In genomic region chr17:44757918-44758413, GRCh38 we compare ENCODE assay signal across 16 cellular contexts. TPM values are rescaled to one million over a fixed set of nuclear protein-coding genes. Genes with fewer than 3 reads are reported as not detected.
DNase-seq lines count a peak whose midpoint lies in the region; ATAC-seq and TF ChIP-seq lines count a peak whose summit lies in the region.
"Had no signal": no experiment of that assay in that cellular context is flagged by ENCODE, and none has a peak within 500 bp of the region (broad histone marks: within the 10 kb centered on the region; RNA-seq: fewer than 3 reads in every experiment).

No MANE protein-coding gene starts in this region.

- peaks cover 0 to 41% (median 0%) of the 10 kb centered on the region in 11 experiments; a peak in 8 of 22 replicates for H4K20me1 ChIP-seq in BLaER1 treated with 17β-estradiol and CSF1 and Interleukin-3, amounts not matched to agents 10 nM and 100 nM
- H4K20me1 ChIP-seq in H9 (ENCODE audit: control insufficient read depth, insufficient read depth, insufficient read length) = no peaks in the 10 kb centered on the region

- H3K56ac ChIP-seq in H9 (ENCODE audit: insufficient read length, low read depth, low read length) = no peak overlapping the region

- peak overlapping the region; percentile 51 to 76 for H3K4me3 Mint-ChIP-seq in H9
- peak overlapping the region; percentile 66 to 72 for H3K4me3 Mint-ChIP-seq in effector memory CD8-positive, alpha-beta T cell
- H3K4me3 Mint-ChIP-seq in natural killer cell treated with Interleukin-12 subunit alpha and Interleukin-12 subunit beta and Interleukin-15 and Interleukin-18, amount 100 ng/mL, for 72 hours = peak overlapping the region; percentile 44

- peaks cover 33 to 43% (median 38%) of the 10 kb centered on the region in 11 experiments for H3K27me3 ChIP-seq in BLaER1 treated with 17β-estradiol and CSF1 and Interleukin-3, amounts not matched to agents 10 nM and 100 nM
- H3K27me3 ChIP-seq in H9 (ENCODE audit: insufficient read depth, low read length) = peaks cover 19% of the 10 kb centered on the region

- no peaks in the 10 kb centered on the region for H3K9me3 ChIP-seq in BLaER1 treated with 17β-estradiol and CSF1 and Interleukin-3, amounts not matched to agents 10 nM and 100 nM (replicated peaks in 1 of 11)
- H3K9me3 ChIP-seq in H9 (ENCODE audit: control insufficient read depth, low read depth, low read length) = no peaks in the 10 kb centered on the region
- H3K9me3 ChIP-seq: esophagus muscularis mucosa had no signal

- no peak overlapping the region for H2BK120ac ChIP-seq in H9 (ENCODE audit: low read depth, low read length, poor library complexity, severe bottlenecking)

- H3K27ac ChIP-seq in BLaER1 treated with 17β-estradiol and CSF1 and Interleukin-3, amounts not matched to agents 10 nM and 100 nM = no peak overlapping the region
- H3K27ac ChIP-seq in H9 (ENCODE audit: insufficient read length, low read depth, low read length) = no peak overlapping the region
- H3K27ac ChIP-seq: esophagus muscularis mucosa, PC-9 had no signal

- no peak overlapping the region for H3T11ph ChIP-seq in H9 (ENCODE audit: low read length)

- peaks cover 83% of the 10 kb centered on the region for H3K27me3 Mint-ChIP-seq in H9 (ENCODE audit: low read depth)
- peaks cover 29 to 57% of the 10 kb centered on the region in 2 donors for H3K27me3 Mint-ChIP-seq in effector memory CD8-positive, alpha-beta T cell
- peaks cover 5 to 14% of the 10 kb centered on the region in 2 donors for H3K27me3 Mint-ChIP-seq in natural killer cell treated with Interleukin-12 subunit alpha and Interleukin-12 subunit beta and Interleukin-15 and Interleukin-18, amount 100 ng/mL, for 72 hours

- no peak overlapping the region for H2AK5ac ChIP-seq in H9 (ENCODE audit: insufficient read length, low read length)

- H3K9me3 Mint-ChIP-seq in H9 = no peaks in the 10 kb centered on the region; a peak in 1 of 5 replicates
- H3K9me3 Mint-ChIP-seq in effector memory CD8-positive, alpha-beta T cell = no peaks in the 10 kb centered on the region
- H3K9me3 Mint-ChIP-seq in natural killer cell treated with Interleukin-12 subunit alpha and Interleukin-12 subunit beta and Interleukin-15 and Interleukin-18, amount 100 ng/mL, for 72 hours = no peaks in the 10 kb centered on the region

- no peak for ATAC-seq in effector memory CD8-positive, alpha-beta T cell (replicated peaks)
- no peak for ATAC-seq in natural killer cell treated with Interleukin-12 subunit alpha and Interleukin-12 subunit beta and Interleukin-15 and Interleukin-18, amount 100 ng/mL, for 72 hours
- no peak for ATAC-seq in HG02588 (IDR thresholded peaks at IDR 0.05; ENCODE audit: unreplicated experiment)
- ATAC-seq in HG02623 (IDR thresholded peaks at IDR 0.05; ENCODE audit: unreplicated experiment) = no peak

- peak overlapping the region in 2 of 10 experiments; percentile 35 to 45; a peak in 1 of 20 replicates for H3K4me3 ChIP-seq in BLaER1 treated with 17β-estradiol and CSF1 and Interleukin-3, amounts not matched to agents 10 nM and 100 nM
- H3K4me3 ChIP-seq: PC-9 had no signal

- no peak overlapping the region for H2BK5ac ChIP-seq in H9 (ENCODE audit: insufficient read length, low read length)

- H3K4ac ChIP-seq in H9 (ENCODE audit: low read depth, low read length) = no peak overlapping the region

- peaks cover 7% of the 10 kb centered on the region for H3K23me2 ChIP-seq in H9 (ENCODE audit: insufficient read length, low read depth, low read length, poor library complexity, severe bottlenecking)

- H4K8ac ChIP-seq in H9 (replicated peaks; ENCODE audit: insufficient read length, low read depth, low read length) = no peak overlapping the region

- no peak overlapping the region for H3K23ac ChIP-seq in H9 (ENCODE audit: insufficient read length, low read depth, low read length)

- no peak overlapping the region for H2AFZ ChIP-seq in H9 (ENCODE audit: low read length)
- H2AFZ ChIP-seq: PC-9 had no signal

- DNase-seq in H9 (no peak), hippocampal formation (lab: John Stamatoyannopoulos, UW) (no peak), C1 segment of cervical spinal cord (lab: John Stamatoyannopoulos, UW) (no peak)
- DNase-seq in effector memory CD8-positive, alpha-beta T cell = no peak
- no peak for DNase-seq in natural killer cell treated with Interleukin-12 subunit alpha and Interleukin-12 subunit beta and Interleukin-15 and Interleukin-18, amount 100 ng/mL, for 72 hours (ENCODE audit: low spot score)
- DNase-seq: activated naive CD4-positive, alpha-beta T cell treated with Interleukin-2 at 50 U/mL for 16 hours; KBM-7; mesendoderm; NCI-H1417 treated with DMSO at 0.1 percent for 48 hours; PC-9; stimulated activated CD4-positive, alpha-beta T cell treated with anti-CD3 and anti-CD28 coated beads, Interleukin-4, amount 100 ng/mL, for 4 hours; SW 1271 had no signal

- H3K4me1 Mint-ChIP-seq in H9 = peaks cover 2 to 10% of the 10 kb centered on the region in 2 experiments; a peak in 1 of 4 replicates
- peaks cover 0 to 3% of the 10 kb centered on the region in 2 donors for H3K4me1 Mint-ChIP-seq in effector memory CD8-positive, alpha-beta T cell (ENCODE audit: low read depth in 2 of 2)
- H3K4me1 Mint-ChIP-seq in natural killer cell treated with Interleukin-12 subunit alpha and Interleukin-12 subunit beta and Interleukin-15 and Interleukin-18, amount 100 ng/mL, for 72 hours (ENCODE audit: low read depth in 2 of 2) = peaks cover 0 to 3% of the 10 kb centered on the region in 2 donors

- no peak for TF ChIP-seq CTCF in H9 (conservative IDR thresholded peaks at IDR 0.05)

- no peaks in the 10 kb centered on the region for H3K79me2 ChIP-seq in H9 (ENCODE audit: insufficient read depth, low read length)

- no peaks in the 10 kb centered on the region for H3K79me1 ChIP-seq in H9 (ENCODE audit: insufficient read depth, low read depth, low read length, poor library complexity, severe bottlenecking)

- no peak overlapping the region for H3K9ac ChIP-seq in BLaER1 treated with 17β-estradiol and CSF1 and Interleukin-3, amounts not matched to agents 10 nM and 100 nM
- no peak overlapping the region for H3K9ac ChIP-seq in H9 (ENCODE audit: extremely low read depth, insufficient read length, low read length)

- H4K91ac ChIP-seq in H9 (ENCODE audit: insufficient read length, low read depth, low read length) = no peak overlapping the region

- H3K27ac Mint-ChIP-seq in H9 = no peak overlapping the region
- H3K27ac Mint-ChIP-seq in effector memory CD8-positive, alpha-beta T cell = no peak overlapping the region
- no peak overlapping the region for H3K27ac Mint-ChIP-seq in natural killer cell treated with Interleukin-12 subunit alpha and Interleukin-12 subunit beta and Interleukin-15 and Interleukin-18, amount 100 ng/mL, for 72 hours

- peaks cover 0 to 6% (median 0%) of the 10 kb centered on the region in 11 experiments; a peak in 2 of 22 replicates for H3K36me3 ChIP-seq in BLaER1 treated with 17β-estradiol and CSF1 and Interleukin-3, amounts not matched to agents 10 nM and 100 nM
- H3K36me3 ChIP-seq: esophagus muscularis mucosa had no signal

- H2BK15ac ChIP-seq in H9 (ENCODE audit: low read depth, low read length) = no peak overlapping the region

- WGBS in H9 (ENCODE audit: extremely low coverage, insufficient read length, low lambda C conversion rate) = no CpG with 5 or more reads among the region's 5 CpGs

- no peak overlapping the region for H2BK20ac ChIP-seq in H9 (ENCODE audit: low read depth, low read length, poor library complexity, severe bottlenecking)

- H3K14ac ChIP-seq in H9 (ENCODE audit: insufficient read depth, low read length) = no peak overlapping the region

- H4K5ac ChIP-seq in H9 (ENCODE audit: insufficient read length, low read depth, low read length) = no peak overlapping the region

- H3K4me2 ChIP-seq in BLaER1 treated with 17β-estradiol and CSF1 and Interleukin-3, amounts not matched to agents 10 nM and 100 nM = peak overlapping the region in 9 of 11 experiments; percentile 33 to 79 (median 62); a peak in 12 of 22 replicates
- peak overlapping the region; percentile 33 for H3K4me2 ChIP-seq in H9 (ENCODE audit: insufficient read depth, insufficient read length, low read length)
- H3K4me2 ChIP-seq: PC-9 had no signal

- peaks cover 5 to 22% (median 10%) of the 10 kb centered on the region in 10 experiments; a peak in 17 of 20 replicates for H3K4me1 ChIP-seq in BLaER1 treated with 17β-estradiol and CSF1 and Interleukin-3, amounts not matched to agents 10 nM and 100 nM
- no peaks in the 10 kb centered on the region for H3K4me1 ChIP-seq in H9 (ENCODE audit: insufficient read depth, low read length)

- H3K18ac ChIP-seq in H9 (ENCODE audit: insufficient read length, low read depth, low read length) = no peak overlapping the region

- no peak overlapping the region for H2BK12ac ChIP-seq in H9 (ENCODE audit: insufficient read length, low read depth, low read length)

- no peaks in the 10 kb centered on the region for H3K36me3 Mint-ChIP-seq in H9 (ENCODE audit: insufficient read depth in 1 of 3, low read depth in 3 of 3)
- H3K36me3 Mint-ChIP-seq in effector memory CD8-positive, alpha-beta T cell (ENCODE audit: insufficient read depth) = peaks cover 6% of the 10 kb centered on the region
- H3K36me3 Mint-ChIP-seq in natural killer cell treated with Interleukin-12 subunit alpha and Interleukin-12 subunit beta and Interleukin-15 and Interleukin-18, amount 100 ng/mL, for 72 hours = no peaks in the 10 kb centered on the region

RNA-seq across cellular contexts. Expression of gene ADAM11, which starts 0.8 kb away (rescaled TPM):
- 2.7 and 4.6 TPM in 2 replicates for total RNA-seq in H9 (2021)
- total RNA-seq in natural killer cell treated with Interleukin-12 subunit alpha and Interleukin-12 subunit beta and Interleukin-15 and Interleukin-18, amount 100 ng/mL, for 72 hours = under 1 TPM; 0.31 to 0.53 TPM

RNA-seq across cellular contexts. Expression of gene DBF4B, which starts 49.5 kb away (rescaled TPM):
- 24.7 and 26.1 TPM in 2 replicates for total RNA-seq in H9 (2021)
- 10 to 100 TPM; 18.0 to 48.1 TPM for total RNA-seq in natural killer cell treated with Interleukin-12 subunit alpha and Interleukin-12 subunit beta and Interleukin-15 and Interleukin-18, amount 100 ng/mL, for 72 hours
